Comparison of ENCODE assay signal across 8 cellular contexts in the genomic region with DNA sequence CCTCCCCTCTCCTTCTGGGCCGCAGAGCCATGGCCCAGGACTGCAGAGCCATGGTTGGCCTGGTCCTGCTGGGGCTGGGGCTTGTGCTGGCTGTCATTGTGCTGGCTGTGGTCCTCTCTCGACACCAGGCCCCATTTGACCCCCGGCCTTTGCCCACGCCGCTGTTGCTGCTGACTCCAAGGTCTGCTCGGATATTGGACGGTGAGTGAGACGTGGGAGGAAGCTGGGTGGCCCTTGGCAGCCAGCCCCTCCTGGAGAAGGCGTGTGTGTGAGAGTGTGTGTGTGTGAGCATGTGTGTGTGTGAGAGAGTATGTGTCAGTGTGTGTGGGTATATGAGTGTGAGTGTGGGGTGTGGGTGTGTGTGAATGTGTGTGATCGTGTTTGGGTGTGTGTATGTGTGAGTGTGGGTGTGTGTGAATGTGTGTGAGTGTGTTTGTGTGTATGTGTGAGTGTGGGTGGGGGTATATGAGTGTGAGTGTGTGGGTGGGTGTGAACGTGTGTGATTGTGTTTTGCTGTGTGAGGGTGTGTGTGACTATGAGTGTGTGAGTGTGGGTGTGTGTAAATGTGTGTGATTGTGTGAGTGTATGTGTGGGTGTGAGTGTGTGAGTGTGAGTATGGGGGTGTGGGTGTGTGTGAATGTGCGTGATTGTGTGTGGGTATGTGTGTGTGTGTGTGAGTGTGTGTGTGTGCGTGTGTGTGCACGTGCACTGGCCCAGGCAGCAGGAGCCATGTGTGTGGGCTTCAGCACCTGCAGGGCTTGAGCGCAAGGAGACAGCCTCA. TPM values are rescaled to one million over a fixed set of nuclear protein-coding genes. Genes with fewer than 3 reads are reported as not detected.
DNase-seq lines count a peak whose midpoint lies in the region; ATAC-seq and TF ChIP-seq lines count a peak whose summit lies in the region.
"Not testable (repeated sequence)": the region's sequence is repeated elsewhere in the genome, so short reads cannot be mapped to it uniquely, and the experiment has no call there.
"Had no signal": no experiment of that assay in that cellular context is flagged by ENCODE, and none has a peak within 500 bp of the region (broad histone marks: within the 10 kb centered on the region; RNA-seq: fewer than 3 reads in every experiment).

No MANE protein-coding gene starts in this region.

- peak overlapping the region; percentile 45 for H3K23ac ChIP-seq in mesendoderm (ENCODE audit: low read length)

- H3K4me2 ChIP-seq in mesendoderm (ENCODE audit: low read length): not testable (repeated sequence)

- not testable (repeated sequence) for ATAC-seq in activated T-helper 17 cell treated with anti-CD3 and anti-CD28 coated beads, Interleukin-2, amount 50 U/mL, for 72 hours (replicated peaks)

- H3K4me1 ChIP-seq in mesendoderm (ENCODE audit: control insufficient read depth, low read depth, low read length): not testable (repeated sequence)

- H3K27ac ChIP-seq in mesendoderm (ENCODE audit: low read depth, low read length): not testable (repeated sequence)

- H3K36me3 Mint-ChIP-seq in activated T-helper 17 cell treated with anti-CD3 and anti-CD28 coated beads, Interleukin-2, amount 50 U/mL, for 72 hours (ENCODE audit: low read depth); chondrocyte (ENCODE audit: low read depth); glutamatergic neuron (ENCODE audit: unreplicated experiment): not testable (repeated sequence)

- not testable (repeated sequence) for H4K5ac ChIP-seq in mesendoderm (ENCODE audit: low read length)

- not testable (repeated sequence) for H3K79me2 ChIP-seq in mesendoderm (ENCODE audit: control insufficient read depth, insufficient read depth, low read length)

- peak overlapping the region; percentile 78 for H2AK5ac ChIP-seq in mesendoderm (ENCODE audit: low read length)

- not testable (repeated sequence) for H3K27me3 Mint-ChIP-seq in activated T-helper 17 cell treated with anti-CD3 and anti-CD28 coated beads, Interleukin-2, amount 50 U/mL, for 72 hours; chondrocyte (ENCODE audit: low read depth)
- H3K27me3 Mint-ChIP-seq in glutamatergic neuron (ENCODE audit: unreplicated experiment): peaks cover 14% of the 10 kb centered on the region

- H2BK15ac ChIP-seq in mesendoderm (replicated peaks; ENCODE audit: low read depth): not testable (repeated sequence)

- H3K79me1 ChIP-seq in mesendoderm (ENCODE audit: low read length): not testable (repeated sequence)

- not testable (repeated sequence) for TF ChIP-seq CTCF in chondrocyte (IDR thresholded peaks at IDR 0.05); glutamatergic neuron (IDR thresholded peaks at IDR 0.05; ENCODE audit: partially characterized antibody, unreplicated experiment)

- H3K4me3 Mint-ChIP-seq in activated T-helper 17 cell treated with anti-CD3 and anti-CD28 coated beads, Interleukin-2, amount 50 U/mL, for 72 hours: not testable (repeated sequence)
- H3K4me3 Mint-ChIP-seq in chondrocyte (ENCODE audit: unreplicated experiment) (peak overlapping the region; percentile 14), glutamatergic neuron (ENCODE audit: unreplicated experiment) (peak overlapping the region; percentile 72)

- not testable (repeated sequence) for H3K4me3 ChIP-seq in mesendoderm (ENCODE audit: low read length)

- not testable (repeated sequence) for H4K8ac ChIP-seq in mesendoderm (ENCODE audit: low read depth, low read length)

- 100% methylated on average over 3 of the region's 15 CpGs for WGBS in mesendoderm (ENCODE audit: extremely low coverage, insufficient coverage, low lambda C conversion rate)

- peak overlapping the region; percentile 4 for H3K27ac Mint-ChIP-seq in activated T-helper 17 cell treated with anti-CD3 and anti-CD28 coated beads, Interleukin-2, amount 50 U/mL, for 72 hours
- H3K27ac Mint-ChIP-seq in chondrocyte (ENCODE audit: unreplicated experiment): not testable (repeated sequence)
- peak overlapping the region; percentile 88 for H3K27ac Mint-ChIP-seq in glutamatergic neuron (ENCODE audit: unreplicated experiment)

- not testable (repeated sequence) for H3K27me3 ChIP-seq in mesendoderm (ENCODE audit: insufficient read depth, low read length, poor library complexity)

- H3K4ac ChIP-seq in mesendoderm (ENCODE audit: low read depth, low read length): not testable (repeated sequence)

- DNase-seq in DMS 273 (lab: John Stamatoyannopoulos, UW; ENCODE audit: unreplicated experiment) (peak; percentile 8), OCI-M1 (lab: John Stamatoyannopoulos, UW) (peak; percentile 42), renal cortical epithelial cell (ENCODE audit: low read depth) (peak; percentile 21)
- DNase-seq in chondrocyte (ENCODE audit: low spot score); glutamatergic neuron; mesendoderm: not testable (repeated sequence)

- not testable (repeated sequence) for H2BK120ac ChIP-seq in mesendoderm (ENCODE audit: low read depth, low read length)

- H3K36me3 ChIP-seq in mesendoderm (ENCODE audit: control insufficient read depth, insufficient read depth, low read length): not testable (repeated sequence)

- H3K4me1 Mint-ChIP-seq in activated T-helper 17 cell treated with anti-CD3 and anti-CD28 coated beads, Interleukin-2, amount 50 U/mL, for 72 hours: not testable (repeated sequence)
- H3K4me1 Mint-ChIP-seq in chondrocyte (ENCODE audit: low read depth): peaks cover 31% of the 10 kb centered on the region
- peaks cover 15% of the 10 kb centered on the region for H3K4me1 Mint-ChIP-seq in glutamatergic neuron (ENCODE audit: low read depth, unreplicated experiment)

- H3K18ac ChIP-seq in mesendoderm (ENCODE audit: low read length): not testable (repeated sequence)

- H3K9ac ChIP-seq in mesendoderm (ENCODE audit: low read length): not testable (repeated sequence)

- H3K9me3 Mint-ChIP-seq in activated T-helper 17 cell treated with anti-CD3 and anti-CD28 coated beads, Interleukin-2, amount 50 U/mL, for 72 hours; chondrocyte (ENCODE audit: low read depth): not testable (repeated sequence)
- H3K9me3 Mint-ChIP-seq in glutamatergic neuron (ENCODE audit: unreplicated experiment): peaks cover 11% of the 10 kb centered on the region

- not testable (repeated sequence) for H2BK5ac ChIP-seq in mesendoderm (ENCODE audit: low read length)

- H3K56ac ChIP-seq in mesendoderm (ENCODE audit: low read length): peak overlapping the region; percentile 78

RNA-seq across cellular contexts. Expression of a gene that starts 30.4 kb away (rescaled TPM):
- 100 to 1,000 TPM in 1 of 2 donors, 10 to 100 TPM in 1; 82.4 to 122 TPM for total RNA-seq in activated T-helper 17 cell treated with anti-CD3 and anti-CD28 coated beads, Interleukin-2, amount 50 U/mL, for 72 hours
- total RNA-seq in chondrocyte (1.4 to 1.8 TPM (median 1.5 TPM) in 3 replicates), glutamatergic neuron (ENCODE audit: unreplicated experiment) (3.1 TPM), renal cortical epithelial cell (118 and 145 TPM in 2 replicates)
- polyA plus RNA-seq in mesendoderm (2013, experiment 1 of 2): 9.2 TPM
- polyA plus RNA-seq in mesendoderm (2013, experiment 2 of 2): 8.9 TPM

RNA-seq across cellular contexts. Expression of a gene that starts 40.6 kb away (rescaled TPM):
- total RNA-seq in activated T-helper 17 cell treated with anti-CD3 and anti-CD28 coated beads, Interleukin-2, amount 50 U/mL, for 72 hours: 1 to 10 TPM; 1.1 to 2.3 TPM
- total RNA-seq in chondrocyte (5.6 to 13.0 TPM (median 8.6 TPM) in 3 replicates), glutamatergic neuron (ENCODE audit: unreplicated experiment) (63.6 TPM), renal cortical epithelial cell (7.8 and 8.2 TPM in 2 replicates)
- polyA plus RNA-seq in mesendoderm (2013, experiment 1 of 2): 4.3 TPM
- polyA plus RNA-seq in mesendoderm (2013, experiment 2 of 2): 4.5 TPM
- polyA plus RNA-seq: CD8-positive, alpha-beta memory T cell had no signal

Comparison
In these comparisons a context has a peak if more than half of its experiments do, and no peak if none do; other contexts are left out.
1. RNA of a gene that starts 30.4 kb away (total RNA-seq): 118 to 145 TPM in renal cortical epithelial cell and 82.4 to 122 TPM in activated T-helper 17 cell treated with anti-CD3 and anti-CD28 coated beads, Interleukin-2, amount 50 U/mL, for 72 hours; 3.1 TPM in glutamatergic neuron (single experiment) and 1.4 to 1.8 TPM in chondrocyte; every median in the first group is over 10 times any median in the second.